8 cellular contexts compared by ENCODE assay signal in the genomic region with DNA sequence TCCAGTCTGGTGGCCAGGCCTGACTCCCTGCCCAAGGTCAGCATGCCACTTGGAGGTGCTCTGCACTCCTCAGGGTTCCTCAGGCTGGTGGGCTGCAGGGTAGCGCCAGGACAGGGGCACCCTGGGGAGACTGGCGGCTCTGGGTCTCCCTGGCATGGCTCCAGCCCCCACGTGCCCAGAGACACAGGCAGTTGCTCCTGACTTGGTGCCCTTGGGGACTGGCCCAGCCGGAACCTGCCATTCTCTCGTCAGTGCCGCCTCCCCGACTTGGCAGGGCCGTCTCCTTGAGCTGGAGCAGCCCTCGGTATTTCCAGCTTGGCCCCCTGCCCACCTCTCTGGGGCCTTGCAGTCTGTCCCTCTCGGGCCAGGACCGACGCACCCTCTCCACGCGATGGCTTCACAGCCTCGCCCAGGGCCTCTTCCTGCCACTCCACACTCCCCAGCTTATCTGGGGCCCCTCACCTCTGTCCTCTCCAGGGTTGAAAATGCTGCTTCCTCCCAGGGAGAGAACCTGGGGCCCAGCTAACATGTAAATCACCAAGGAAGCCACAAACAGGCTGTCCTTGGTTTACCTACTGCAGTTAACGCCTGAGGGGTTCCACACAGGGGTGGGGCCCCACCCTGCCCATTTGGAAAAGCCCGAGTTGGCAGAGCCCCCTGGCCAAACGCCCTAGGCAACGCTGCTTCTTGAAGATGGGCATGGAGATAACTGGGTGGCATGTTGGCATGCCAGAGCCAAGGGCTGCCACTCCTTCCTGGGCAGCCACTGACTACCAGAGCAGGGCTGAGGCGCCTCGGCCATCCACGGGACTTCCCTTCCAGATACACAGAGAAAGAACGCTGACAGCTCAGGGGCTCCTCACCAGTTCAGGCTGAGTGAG.
DNase-seq lines count a peak whose midpoint lies in the region; ATAC-seq and TF ChIP-seq lines count a peak whose summit lies in the region.

No MANE protein-coding gene starts in this region.

- H3K4me1 Mint-ChIP-seq in Calu3 (ENCODE audit: low read depth, unreplicated experiment): peaks cover 98% of the 10 kb centered on the region

- H3K4me3 ChIP-seq in gastrocnemius medialis: no peak overlapping the region

- no peaks in the 10 kb centered on the region for H3K9me3 Mint-ChIP-seq in Calu3 (ENCODE audit: low read depth, unreplicated experiment)

- peaks cover 33% of the 10 kb centered on the region for H3K36me3 Mint-ChIP-seq in Calu3 (ENCODE audit: insufficient read depth, unreplicated experiment)

- H3K9me3 ChIP-seq in gastrocnemius medialis: no peaks in the 10 kb centered on the region

- TF ChIP-seq CTCF in Calu3 (IDR thresholded peaks at IDR 0.05; ENCODE audit: unreplicated experiment) (no peak), gastrocnemius medialis (IDR thresholded peaks at IDR 0.05 in 4 of 5, conservative IDR thresholded peaks at IDR 0.05 in 1 of 5) (no peak)

- peak; percentile 23 for ATAC-seq in SK-N-SH treated with all-trans-retinoic acid at 6 μM for 48 hours
- ATAC-seq in left ventricle myocardium superior: peak; percentile 93
- peak; percentile 41 to 59 for ATAC-seq in gastrocnemius medialis
- no peak for ATAC-seq in HG03432 (IDR thresholded peaks at IDR 0.05; ENCODE audit: unreplicated experiment)

- DNase-seq in Calu3 (peak; percentile 94), left ventricle myocardium superior (peak; percentile 96), gastrocnemius medialis (peak in 1 of 2 donors; percentile 66), NCI-H187 (lab: John Stamatoyannopoulos, UW) (no peak), ACHN (no peak), NCI-H226 (no peak)

- peak overlapping the region; percentile 96 for H3K27ac Mint-ChIP-seq in Calu3 (ENCODE audit: unreplicated experiment)

- in situ Hi-C loops in gastrocnemius medialis (cut with MboI; ENCODE audit: low sequenced_read_pairs in 4 of 4) (no loop called here), ACHN (cut with HindIII; ENCODE audit: low pct_ligation_motif_present, low pct_unique_long_range_greater_than_20kb, low sequenced_read_pairs) (no loop called here)

- no TSS peak for BruUV-seq in Calu3 (replicated peaks; lab: Mats Ljungman, UMichigan)

- peaks cover 13 to 17% of the 10 kb centered on the region in 2 donors for H3K4me1 ChIP-seq in gastrocnemius medialis

- CTCF ChIA-PET in Calu3 (lab: Charles Lee): interaction anchor here (0.6 to 1.4 kb wide), 9 partner anchors 9 to 103 kb away, joined by 3 to 9 read pairs (median 4); no protein-coding TSS in a partner anchor

- no peaks in the 10 kb centered on the region for H3K27me3 ChIP-seq in gastrocnemius medialis

- TF ChIP-seq POLR2A in gastrocnemius medialis (IDR thresholded peaks at IDR 0.05): no peak

- intact Hi-C loops in Calu3 (cut with micrococcal nuclease; ENCODE audit: unreplicated experiment): no loop called here
- intact Hi-C loops in left ventricle myocardium superior (cut with micrococcal nuclease): no loop called here
- intact Hi-C loops in gastrocnemius medialis (cut with DNase I; ENCODE audit: low total_unique reads): no loop called here

- H3K4me3 Mint-ChIP-seq in Calu3 (ENCODE audit: low read depth, unreplicated experiment): peak overlapping the region; percentile 53

- no peaks in the 10 kb centered on the region for H3K27me3 Mint-ChIP-seq in Calu3 (ENCODE audit: unreplicated experiment)

- peak overlapping the region; percentile 20 to 49 (median 42) for H3K27ac ChIP-seq in gastrocnemius medialis

- H3K36me3 ChIP-seq in gastrocnemius medialis: no peaks in the 10 kb centered on the region

TF ChIP-seq in SK-N-SH treated with all-trans-retinoic acid at 6 μM for 48 hours, 23 proteins besides CTCF, POLR2A, EP300 and RAD21:
- TF ChIP-seq, protein P1, sequence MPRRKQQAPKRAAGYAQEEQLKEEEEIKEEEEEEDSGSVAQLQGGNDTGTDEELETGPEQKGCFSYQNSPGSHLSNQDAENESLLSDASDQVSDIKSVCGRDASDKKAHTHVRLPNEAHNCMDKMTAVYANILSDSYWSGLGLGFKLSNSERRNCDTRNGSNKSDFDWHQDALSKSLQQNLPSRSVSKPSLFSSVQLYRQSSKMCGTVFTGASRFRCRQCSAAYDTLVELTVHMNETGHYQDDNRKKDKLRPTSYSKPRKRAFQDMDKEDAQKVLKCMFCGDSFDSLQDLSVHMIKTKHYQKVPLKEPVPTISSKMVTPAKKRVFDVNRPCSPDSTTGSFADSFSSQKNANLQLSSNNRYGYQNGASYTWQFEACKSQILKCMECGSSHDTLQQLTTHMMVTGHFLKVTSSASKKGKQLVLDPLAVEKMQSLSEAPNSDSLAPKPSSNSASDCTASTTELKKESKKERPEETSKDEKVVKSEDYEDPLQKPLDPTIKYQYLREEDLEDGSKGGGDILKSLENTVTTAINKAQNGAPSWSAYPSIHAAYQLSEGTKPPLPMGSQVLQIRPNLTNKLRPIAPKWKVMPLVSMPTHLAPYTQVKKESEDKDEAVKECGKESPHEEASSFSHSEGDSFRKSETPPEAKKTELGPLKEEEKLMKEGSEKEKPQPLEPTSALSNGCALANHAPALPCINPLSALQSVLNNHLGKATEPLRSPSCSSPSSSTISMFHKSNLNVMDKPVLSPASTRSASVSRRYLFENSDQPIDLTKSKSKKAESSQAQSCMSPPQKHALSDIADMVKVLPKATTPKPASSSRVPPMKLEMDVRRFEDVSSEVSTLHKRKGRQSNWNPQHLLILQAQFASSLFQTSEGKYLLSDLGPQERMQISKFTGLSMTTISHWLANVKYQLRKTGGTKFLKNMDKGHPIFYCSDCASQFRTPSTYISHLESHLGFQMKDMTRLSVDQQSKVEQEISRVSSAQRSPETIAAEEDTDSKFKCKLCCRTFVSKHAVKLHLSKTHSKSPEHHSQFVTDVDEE (CRISPR knock-in tag; IDR thresholded peaks at IDR 0.05): no peak
- no peak for TF ChIP-seq ZNF8 (CRISPR knock-in tag; IDR thresholded peaks at IDR 0.05)
- no peak for TF ChIP-seq GLIS3 (CRISPR knock-in tag; IDR thresholded peaks at IDR 0.05)
- no peak for TF ChIP-seq TCF4 (CRISPR knock-in tag; IDR thresholded peaks at IDR 0.05; ENCODE audit: borderline replicate concordance)
- TF ChIP-seq, protein P2, sequence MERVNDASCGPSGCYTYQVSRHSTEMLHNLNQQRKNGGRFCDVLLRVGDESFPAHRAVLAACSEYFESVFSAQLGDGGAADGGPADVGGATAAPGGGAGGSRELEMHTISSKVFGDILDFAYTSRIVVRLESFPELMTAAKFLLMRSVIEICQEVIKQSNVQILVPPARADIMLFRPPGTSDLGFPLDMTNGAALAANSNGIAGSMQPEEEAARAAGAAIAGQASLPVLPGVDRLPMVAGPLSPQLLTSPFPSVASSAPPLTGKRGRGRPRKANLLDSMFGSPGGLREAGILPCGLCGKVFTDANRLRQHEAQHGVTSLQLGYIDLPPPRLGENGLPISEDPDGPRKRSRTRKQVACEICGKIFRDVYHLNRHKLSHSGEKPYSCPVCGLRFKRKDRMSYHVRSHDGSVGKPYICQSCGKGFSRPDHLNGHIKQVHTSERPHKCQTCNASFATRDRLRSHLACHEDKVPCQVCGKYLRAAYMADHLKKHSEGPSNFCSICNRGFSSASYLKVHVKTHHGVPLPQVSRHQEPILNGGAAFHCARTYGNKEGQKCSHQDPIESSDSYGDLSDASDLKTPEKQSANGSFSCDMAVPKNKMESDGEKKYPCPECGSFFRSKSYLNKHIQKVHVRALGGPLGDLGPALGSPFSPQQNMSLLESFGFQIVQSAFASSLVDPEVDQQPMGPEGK (CRISPR knock-in tag; IDR thresholded peaks at IDR 0.05; ENCODE audit: borderline replicate concordance): no peak
- no peak for TF ChIP-seq ZNF70 (CRISPR knock-in tag; IDR thresholded peaks at IDR 0.05)
- no peak for TF ChIP-seq SNAI2 (CRISPR knock-in tag; IDR thresholded peaks at IDR 0.05)
- TF ChIP-seq, protein P3, sequence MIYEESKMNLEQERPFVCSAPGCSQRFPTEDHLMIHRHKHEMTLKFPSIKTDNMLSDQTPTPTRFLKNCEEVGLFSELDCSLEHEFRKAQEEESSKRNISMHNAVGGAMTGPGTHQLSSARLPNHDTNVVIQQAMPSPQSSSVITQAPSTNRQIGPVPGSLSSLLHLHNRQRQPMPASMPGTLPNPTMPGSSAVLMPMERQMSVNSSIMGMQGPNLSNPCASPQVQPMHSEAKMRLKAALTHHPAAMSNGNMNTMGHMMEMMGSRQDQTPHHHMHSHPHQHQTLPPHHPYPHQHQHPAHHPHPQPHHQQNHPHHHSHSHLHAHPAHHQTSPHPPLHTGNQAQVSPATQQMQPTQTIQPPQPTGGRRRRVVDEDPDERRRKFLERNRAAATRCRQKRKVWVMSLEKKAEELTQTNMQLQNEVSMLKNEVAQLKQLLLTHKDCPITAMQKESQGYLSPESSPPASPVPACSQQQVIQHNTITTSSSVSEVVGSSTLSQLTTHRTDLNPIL (CRISPR knock-in tag; IDR thresholded peaks at IDR 0.05; ENCODE audit: low read depth): no peak
- TF ChIP-seq ZNF565 (CRISPR knock-in tag; conservative IDR thresholded peaks at IDR 0.05; ENCODE audit: low read depth): no peak
- TF ChIP-seq ARNTL (CRISPR knock-in tag; IDR thresholded peaks at IDR 0.05; ENCODE audit: borderline replicate concordance, low read depth): no peak
- no peak for TF ChIP-seq ZFP3 (CRISPR knock-in tag; IDR thresholded peaks at IDR 0.05)

Comparison
In these comparisons a context has a peak if more than half of its experiments do, and no peak if none do; other contexts are left out.
1. DNase-seq: peak in Calu3 (single experiment) and left ventricle myocardium superior (single experiment); none in NCI-H187 (0 of 2), ACHN (single experiment) and NCI-H226 (single experiment).